29 cellular contexts compared by ENCODE assay signal in the genomic region with DNA sequence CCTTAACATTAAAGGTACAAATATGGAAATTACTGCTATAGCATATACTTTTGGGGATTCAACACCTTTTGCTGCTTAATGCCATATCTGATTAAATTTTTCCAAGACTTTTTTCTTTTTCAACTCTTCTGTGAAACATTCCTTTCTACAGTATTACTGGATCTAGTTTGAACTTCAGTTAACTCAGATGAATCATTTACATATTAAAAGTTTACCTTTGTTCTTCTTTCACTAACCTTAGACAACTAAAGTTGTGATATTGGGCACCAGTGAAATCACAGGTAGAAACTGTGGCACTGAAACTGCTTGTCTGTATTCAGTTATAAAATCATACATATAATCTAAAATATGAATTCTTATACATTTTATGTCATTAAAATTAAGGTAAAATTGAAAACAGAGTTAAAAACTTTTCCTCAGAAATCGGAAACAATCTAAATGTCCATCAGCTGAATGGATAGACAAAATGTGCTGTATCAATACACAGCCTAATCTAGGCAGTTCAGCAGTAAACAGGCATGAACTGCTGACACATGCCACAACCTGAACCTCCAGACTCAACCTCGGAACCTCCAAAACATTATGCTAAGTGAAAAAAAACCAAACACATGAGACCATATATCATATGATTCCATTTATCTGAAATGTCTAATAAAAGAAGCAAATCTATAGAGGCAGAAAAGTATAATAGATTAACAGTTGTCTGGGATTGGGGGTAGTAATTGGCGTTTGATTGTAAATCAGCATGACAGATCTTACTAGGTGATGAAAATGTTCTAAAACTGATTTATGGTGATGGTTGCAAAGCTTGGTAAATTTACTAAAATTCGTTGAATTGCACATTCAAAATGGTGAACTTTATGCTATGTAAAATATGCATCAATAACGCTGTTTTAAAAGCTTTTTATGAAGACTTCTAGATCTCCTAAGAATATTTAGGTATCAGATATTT. TPM values are rescaled to one million over a fixed set of nuclear protein-coding genes. Genes with fewer than 3 reads are reported as not detected.
"Had no signal": no experiment of that assay in that cellular context is flagged by ENCODE, and none has a peak within 500 bp of the region (broad histone marks: within the 10 kb centered on the region; RNA-seq: fewer than 3 reads in every experiment).

No MANE protein-coding gene starts in this region.

- H3K27me3 ChIP-seq: right atrium auricular region, spleen, transverse colon had no signal

- H3K79me2 ChIP-seq: parathyroid adenoma had no signal

- H3K9me3 ChIP-seq: psoas muscle, right atrium auricular region, spleen, transverse colon had no signal

- H3K36me3 ChIP-seq: right atrium auricular region, spleen, transverse colon had no signal

- H3K4me1 Mint-ChIP-seq: endodermal cell, neural crest cell had no signal

- H2AFZ ChIP-seq: parathyroid adenoma had no signal

- H3K27ac Mint-ChIP-seq: activated CD4-positive, alpha-beta memory T cell treated with anti-CD3 and anti-CD28 coated beads for 36 hours; activated CD4-positive, alpha-beta T cell treated with anti-CD3 and anti-CD28 coated beads, Interleukin-2, amount 10 ng/mL, durations not matched to agents 24 days and 14 days; activated naive CD4-positive, alpha-beta T cell treated with anti-CD3 and anti-CD28 coated beads, Interleukin-2, amount 50 U/mL, for 72 hours; dendritic cell treated with granulocyte-macrophage colony-stimulating factor and Interleukin-4, amounts not matched to agents 40 ng/mL and 50 ng/mL, for 4 days; endodermal cell; immature natural killer cell; naive thymus-derived CD4-positive, alpha-beta T cell; T-helper 17 cell had no signal

- ATAC-seq: activated naive CD4-positive, alpha-beta T cell treated with anti-CD3 and anti-CD28 coated beads, Interleukin-2, amount 50 U/mL, for 72 hours; esophagus mucosa; left ventricle myocardium superior; naive thymus-derived CD4-positive, alpha-beta T cell; psoas muscle; T-helper 17 cell had no signal

- H3K27ac ChIP-seq: parathyroid adenoma, psoas muscle, right atrium auricular region, spleen, transverse colon had no signal

- H3K36me3 Mint-ChIP-seq: activated CD4-positive, alpha-beta memory T cell treated with anti-CD3 and anti-CD28 coated beads for 36 hours; activated naive CD4-positive, alpha-beta T cell treated with anti-CD3 and anti-CD28 coated beads, Interleukin-2, amount 50 U/mL, for 72 hours; immature natural killer cell; naive thymus-derived CD4-positive, alpha-beta T cell had no signal

- H3K9me3 Mint-ChIP-seq: activated CD4-positive, alpha-beta memory T cell treated with anti-CD3 and anti-CD28 coated beads for 36 hours; activated CD4-positive, alpha-beta T cell treated with anti-CD3 and anti-CD28 coated beads, Interleukin-2, amount 10 ng/mL, durations not matched to agents 24 days and 14 days; activated naive CD4-positive, alpha-beta T cell treated with anti-CD3 and anti-CD28 coated beads, Interleukin-2, amount 50 U/mL, for 72 hours; central memory CD8-positive, alpha-beta T cell; dendritic cell treated with granulocyte-macrophage colony-stimulating factor and Interleukin-4, amounts not matched to agents 40 ng/mL and 50 ng/mL, for 4 days; endodermal cell; immature natural killer cell; naive thymus-derived CD4-positive, alpha-beta T cell; neural crest cell had no signal

- FAIRE-seq: bronchial epithelial cell had no signal

- H3K27me3 Mint-ChIP-seq: central memory CD8-positive, alpha-beta T cell; dendritic cell treated with granulocyte-macrophage colony-stimulating factor and Interleukin-4, amounts not matched to agents 40 ng/mL and 50 ng/mL, for 4 days; T-helper 17 cell had no signal

- H3K4me3 ChIP-seq: psoas muscle, right atrium auricular region, spleen, transverse colon had no signal

- H3K4me1 ChIP-seq: psoas muscle, right atrium auricular region had no signal

- DNase-seq: activated CD4-positive, alpha-beta memory T cell treated with anti-CD3 and anti-CD28 coated beads for 36 hours; activated CD4-positive, alpha-beta T cell treated with anti-CD3 and anti-CD28 coated beads, Interleukin-2, amount 10 ng/mL, durations not matched to agents 24 days and 14 days; activated CD4-positive, CD25-positive, alpha-beta regulatory T cell treated with anti-CD3 and anti-CD28 coated beads, Interleukin-2, amount 50 U/mL, for 72 hours; activated naive CD4-positive, alpha-beta T cell; activated T-cell treated with anti-CD3 and anti-CD28 coated beads, Interleukin-2, amount 50 U/mL, for 48 hours; anterior cingulate cortex; endodermal cell; foreskin fibroblast; head of caudate nucleus; hippocampal formation; immature natural killer cell; left ventricle myocardium superior; midbrain; naive thymus-derived CD4-positive, alpha-beta T cell; nucleus accumbens; psoas muscle; spleen; stimulated activated naive CD4-positive, alpha-beta T cell; T-helper 17 cell; T1000; transverse colon had no signal

- H3K4me3 Mint-ChIP-seq: activated CD4-positive, alpha-beta memory T cell treated with anti-CD3 and anti-CD28 coated beads for 36 hours; activated CD4-positive, alpha-beta T cell treated with anti-CD3 and anti-CD28 coated beads, Interleukin-2, amount 10 ng/mL, durations not matched to agents 24 days and 14 days; central memory CD8-positive, alpha-beta T cell; dendritic cell treated with granulocyte-macrophage colony-stimulating factor and Interleukin-4, amounts not matched to agents 40 ng/mL and 50 ng/mL, for 4 days; endodermal cell; immature natural killer cell; naive thymus-derived CD4-positive, alpha-beta T cell; neural crest cell; T-helper 17 cell had no signal

- H3K9ac ChIP-seq: parathyroid adenoma had no signal

RNA-seq across cellular contexts. Expression of a gene that starts 50.0 kb away (rescaled TPM):
- total RNA-seq: neural crest cell had no signal
- polyA plus RNA-seq: immature natural killer cell; naive thymus-derived CD4-positive, alpha-beta T cell had no signal
